8 cellular contexts compared by ENCODE assay signal in the genomic region with DNA sequence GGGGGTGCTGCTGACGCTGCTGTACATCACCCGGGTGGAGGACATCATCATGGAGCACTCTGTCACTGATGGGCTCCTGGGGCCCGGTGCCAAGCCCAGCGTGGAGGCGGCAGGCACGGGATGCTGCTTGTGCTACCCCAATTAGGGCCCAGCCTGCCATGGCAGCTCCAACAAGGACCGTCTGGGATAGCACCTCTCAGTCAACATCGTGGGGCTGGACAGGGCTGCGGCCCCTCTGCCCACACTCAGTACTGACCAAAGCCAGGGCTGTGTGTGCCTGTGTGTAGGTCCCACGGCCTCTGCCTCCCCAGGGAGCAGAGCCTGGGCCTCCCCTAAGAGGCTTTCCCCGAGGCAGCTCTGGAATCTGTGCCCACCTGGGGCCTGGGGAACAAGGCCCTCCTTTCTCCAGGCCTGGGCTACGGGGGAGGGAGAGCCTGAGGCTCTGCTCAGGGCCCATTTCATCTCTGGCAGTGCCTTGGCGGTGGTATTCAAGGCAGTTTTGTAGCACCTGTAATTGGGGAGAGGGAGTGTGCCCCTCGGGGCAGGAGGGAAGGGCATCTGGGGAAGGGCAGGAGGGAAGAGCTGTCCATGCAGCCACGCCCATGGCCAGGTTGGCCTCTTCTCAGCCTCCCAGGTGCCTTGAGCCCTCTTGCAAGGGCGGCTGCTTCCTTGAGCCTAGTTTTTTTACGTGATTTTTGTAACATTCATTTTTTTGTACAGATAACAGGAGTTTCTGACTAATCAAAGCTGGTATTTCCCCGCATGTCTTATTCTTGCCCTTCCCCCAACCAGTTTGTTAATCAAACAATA. TPM values are rescaled to one million over a fixed set of nuclear protein-coding genes. Genes with fewer than 3 reads are reported as not detected.
DNase-seq lines count a peak whose midpoint lies in the region; ATAC-seq and TF ChIP-seq lines count a peak whose summit lies in the region.

No MANE protein-coding gene starts in this region.

- peak overlapping the region; percentile 28 for H3K27ac Mint-ChIP-seq in dendritic cell treated with granulocyte-macrophage colony-stimulating factor and Interleukin-4, amounts not matched to agents 40 ng/mL and 50 ng/mL, for 4 days

- no peaks in the 10 kb centered on the region for H3K9me3 ChIP-seq in muscle layer of duodenum (ENCODE audit: control insufficient read depth in 1 of 2, low read length in 2 of 2)

- intact Hi-C loops in dendritic cell treated with granulocyte-macrophage colony-stimulating factor and Interleukin-4, amounts not matched to agents 40 ng/mL and 50 ng/mL, for 4 days (cut with micrococcal nuclease) = loop anchor here (1.0 to 5.0 kb wide), 4 partner anchors 45 to 270 kb away; no protein-coding TSS in a partner anchor

- H3K4me1 Mint-ChIP-seq in dendritic cell treated with granulocyte-macrophage colony-stimulating factor and Interleukin-4, amounts not matched to agents 40 ng/mL and 50 ng/mL, for 4 days (ENCODE audit: low read depth) = peaks cover 8% of the 10 kb centered on the region

- in situ Hi-C loops in brain microvascular endothelial cell (cut with HindIII; ENCODE audit: low pct_ligation_motif_present, low sequenced_read_pairs) = no loop called here

- H3K4me1 ChIP-seq in muscle layer of duodenum (ENCODE audit: control insufficient read depth in 1 of 2, insufficient read depth in 2 of 2, low read length in 2 of 2) = peaks cover 0 to 22% of the 10 kb centered on the region in 2 donors

- peaks cover 12% of the 10 kb centered on the region for H3K36me3 Mint-ChIP-seq in dendritic cell treated with granulocyte-macrophage colony-stimulating factor and Interleukin-4, amounts not matched to agents 40 ng/mL and 50 ng/mL, for 4 days (ENCODE audit: low read depth)

- ATAC-seq in HG03521 (IDR thresholded peaks at IDR 0.05; ENCODE audit: unreplicated experiment) (no peak), GM18867 (IDR thresholded peaks at IDR 0.05; ENCODE audit: unreplicated experiment) (no peak), GM19035 (IDR thresholded peaks at IDR 0.05; ENCODE audit: unreplicated experiment) (no peak)

- H3K27ac ChIP-seq in muscle layer of duodenum (ENCODE audit: low read length) = peak overlapping the region; percentile 4
- H3K27ac ChIP-seq in brain microvascular endothelial cell = no peak overlapping the region

- H3K27me3 Mint-ChIP-seq in dendritic cell treated with granulocyte-macrophage colony-stimulating factor and Interleukin-4, amounts not matched to agents 40 ng/mL and 50 ng/mL, for 4 days = peaks cover 40% of the 10 kb centered on the region

- H3K27me3 ChIP-seq in muscle layer of duodenum (ENCODE audit: low read depth, low read length) = no peaks in the 10 kb centered on the region
- H3K27me3 ChIP-seq in brain microvascular endothelial cell (replicated peaks) = peaks cover 3% of the 10 kb centered on the region

- DNase-seq in AG20443 (ENCODE audit: low spot score) (peak; percentile 6), brain microvascular endothelial cell (no peak)
- no peak for DNase-seq in Jurkat, Clone E6-1 (ENCODE audit: low read depth, low spot score)

- peak overlapping the region; percentile 49; the same call in 1 of the 2 replicates for H3K4me3 ChIP-seq in Jurkat, Clone E6-1 (ENCODE audit: low read length)
- no peak overlapping the region for H3K4me3 ChIP-seq in muscle layer of duodenum (ENCODE audit: low read depth in 1 of 2, low read length in 2 of 2)
- no peak overlapping the region for H3K4me3 ChIP-seq in brain microvascular endothelial cell (ENCODE audit: low read depth, low read length)

- TF ChIP-seq CTCF in brain microvascular endothelial cell (IDR thresholded peaks at IDR 0.05; ENCODE audit: low read depth, low read length, missing control alignments) = no peak

- no peak overlapping the region for H3K4me3 Mint-ChIP-seq in dendritic cell treated with granulocyte-macrophage colony-stimulating factor and Interleukin-4, amounts not matched to agents 40 ng/mL and 50 ng/mL, for 4 days

- no peaks in the 10 kb centered on the region for H3K9me3 Mint-ChIP-seq in dendritic cell treated with granulocyte-macrophage colony-stimulating factor and Interleukin-4, amounts not matched to agents 40 ng/mL and 50 ng/mL, for 4 days

- H3K36me3 ChIP-seq in muscle layer of duodenum (ENCODE audit: control insufficient read depth in 1 of 2, insufficient read depth in 2 of 2, low read length in 2 of 2) (peaks cover 0 to 9% of the 10 kb centered on the region in 2 donors), brain microvascular endothelial cell (replicated peaks) (no peaks in the 10 kb centered on the region)

RNA-seq across cellular contexts. Expression of gene TSPAN15, which starts 55.8 kb away (rescaled TPM):
- polyA plus RNA-seq in Jurkat, Clone E6-1 (2012; ENCODE audit: insufficient read depth, insufficient read length) = 21.3 TPM
